ENCODE assay signal across 20 cellular contexts in the genomic region with DNA sequence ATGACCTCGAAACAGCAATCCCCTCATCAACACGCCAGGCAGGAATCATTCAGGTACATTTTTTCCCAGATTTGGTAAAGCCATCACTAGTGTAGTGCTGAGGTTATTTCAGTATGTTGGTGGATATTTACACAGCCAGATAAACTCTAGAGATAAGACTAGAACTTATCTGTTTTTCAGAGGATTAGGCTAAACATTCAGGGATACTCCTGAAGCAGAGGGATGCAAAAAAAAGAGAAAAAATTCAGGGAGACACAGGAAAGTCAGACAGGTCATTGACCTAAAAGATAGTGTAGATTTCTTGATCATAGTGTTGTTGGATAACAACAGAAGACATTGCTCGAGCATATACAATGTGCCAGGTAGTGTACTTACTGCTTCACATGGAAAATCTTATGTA.
DNase-seq lines count a peak whose midpoint lies in the region; ATAC-seq, FAIRE-seq and TF ChIP-seq lines count a peak whose summit lies in the region.
"Had no signal": no experiment of that assay in that cellular context is flagged by ENCODE, and none has a peak within 500 bp of the region (broad histone marks: within the 10 kb centered on the region; RNA-seq: fewer than 3 reads in every experiment).

No MANE protein-coding gene starts in this region.

- H3K4me1 ChIP-seq in pancreas: no peaks in the 10 kb centered on the region
- H3K4me1 ChIP-seq in lower lobe of right lung: no peaks in the 10 kb centered on the region

- POLR2A ChIA-PET in activated CD4-positive, alpha-beta T cell treated with anti-CD3 and anti-CD28 coated beads, Interleukin-2, amount 10 ng/mL, durations not matched to agents 7 days and 5 days (lab: Charles Lee): no interaction called here

- no peak for DNase-seq in activated CD4-positive, alpha-beta T cell treated with anti-CD3 and anti-CD28 coated beads, Interleukin-2, amount 10 ng/mL, durations not matched to agents 7 days and 5 days
- no peak for DNase-seq in activated CD4-positive, alpha-beta T cell treated with anti-CD3 and anti-CD28 coated beads, Interleukin-2, amount 50 U/mL, for 48 hours
- DNase-seq in stimulated activated naive CD8-positive, alpha-beta T cell treated with anti-CD3 and anti-CD28 coated beads, Interleukin-15, Interleukin-2, amounts not matched to agents 100 U/mL and 50 U/mL, for 24 hours: no peak
- DNase-seq in fibroblast of villous mesenchyme (ENCODE audit: low read depth) (peak; percentile 13), pancreas (no peak), lower lobe of right lung (no peak)
- DNase-seq in activated CD8-positive, alpha-beta memory T cell treated with anti-CD3 and anti-CD28 coated beads, Interleukin-2, amount 50 U/mL, for 4 hours: no peak
- DNase-seq: CD8-positive, alpha-beta T cell; COR-L47; DMS153; DMS79 treated with DMSO at 0.1 percent for 48 hours; EL; GM23248 had no signal

- H3K27ac Mint-ChIP-seq in activated CD4-positive, alpha-beta T cell treated with anti-CD3 and anti-CD28 coated beads, Interleukin-2, amount 10 ng/mL, durations not matched to agents 7 days and 5 days: peak overlapping the region; percentile 22
- H3K27ac Mint-ChIP-seq in stimulated activated naive CD8-positive, alpha-beta T cell treated with anti-CD3 and anti-CD28 coated beads, Interleukin-15, Interleukin-2, amounts not matched to agents 100 ng/mL and 50 ng/mL, for 24 hours: peak overlapping the region; percentile 1
- H3K27ac Mint-ChIP-seq: CD14-positive monocyte; CD8-positive, alpha-beta T cell had no signal

- H3K27me3 ChIP-seq in pancreas: no peaks in the 10 kb centered on the region
- no peaks in the 10 kb centered on the region for H3K27me3 ChIP-seq in lower lobe of right lung (ENCODE audit: low read depth)

- H3K4me1 Mint-ChIP-seq in activated CD4-positive, alpha-beta T cell treated with anti-CD3 and anti-CD28 coated beads, Interleukin-2, amount 10 ng/mL, durations not matched to agents 7 days and 5 days: peaks cover 5% of the 10 kb centered on the region
- peaks cover 14% of the 10 kb centered on the region for H3K4me1 Mint-ChIP-seq in stimulated activated naive CD8-positive, alpha-beta T cell treated with anti-CD3 and anti-CD28 coated beads, Interleukin-15, Interleukin-2, amounts not matched to agents 100 ng/mL and 50 ng/mL, for 24 hours (ENCODE audit: low read depth)
- H3K4me1 Mint-ChIP-seq: CD14-positive monocyte had no signal

- H3K4me3 ChIP-seq in fibroblast of villous mesenchyme (ENCODE audit: low read depth, low read length) (no peak overlapping the region), pancreas (no peak overlapping the region), lower lobe of right lung (no peak overlapping the region)
- H3K4me3 ChIP-seq: GM23248 had no signal

- no peak overlapping the region for H3K4me3 Mint-ChIP-seq in activated CD4-positive, alpha-beta T cell treated with anti-CD3 and anti-CD28 coated beads, Interleukin-2, amount 10 ng/mL, durations not matched to agents 7 days and 5 days
- H3K4me3 Mint-ChIP-seq in stimulated activated naive CD8-positive, alpha-beta T cell treated with anti-CD3 and anti-CD28 coated beads, Interleukin-15, Interleukin-2, amounts not matched to agents 100 ng/mL and 50 ng/mL, for 24 hours: no peak overlapping the region
- H3K4me3 Mint-ChIP-seq: CD14-positive monocyte; CD8-positive, alpha-beta T cell had no signal

- H3K36me3 Mint-ChIP-seq in activated CD4-positive, alpha-beta T cell treated with anti-CD3 and anti-CD28 coated beads, Interleukin-2, amount 10 ng/mL, durations not matched to agents 7 days and 5 days (ENCODE audit: low read depth): peaks cover 58% of the 10 kb centered on the region
- H3K36me3 Mint-ChIP-seq in stimulated activated naive CD8-positive, alpha-beta T cell treated with anti-CD3 and anti-CD28 coated beads, Interleukin-15, Interleukin-2, amounts not matched to agents 100 ng/mL and 50 ng/mL, for 24 hours (ENCODE audit: low read depth): peaks cover 38% of the 10 kb centered on the region

- TF ChIP-seq CTCF in fibroblast of villous mesenchyme (IDR thresholded peaks at IDR 0.05; ENCODE audit: insufficient read depth, low read depth, low read length) (no peak), pancreas (IDR thresholded peaks at IDR 0.05) (no peak), lower lobe of right lung (IDR thresholded peaks at IDR 0.05) (no peak)

- WGBS in pancreas, 2 donors: 95% methylated on average over 3 of the region's 3 CpGs

- intact Hi-C loops in pancreas (cut with DNase I): no loop called here
- intact Hi-C loops in lower lobe of right lung (cut with DNase I): no loop called here

- no peaks in the 10 kb centered on the region for H3K9me3 Mint-ChIP-seq in activated CD4-positive, alpha-beta T cell treated with anti-CD3 and anti-CD28 coated beads, Interleukin-2, amount 10 ng/mL, durations not matched to agents 7 days and 5 days
- H3K9me3 Mint-ChIP-seq in stimulated activated naive CD8-positive, alpha-beta T cell treated with anti-CD3 and anti-CD28 coated beads, Interleukin-15, Interleukin-2, amounts not matched to agents 100 ng/mL and 50 ng/mL, for 24 hours: no peaks in the 10 kb centered on the region
- H3K9me3 Mint-ChIP-seq: CD14-positive monocyte; CD8-positive, alpha-beta T cell had no signal

- FAIRE-seq in pancreas (lab: Jason Lieb, UNC): no peak
- FAIRE-seq: D721Med, GM12891, H54 had no signal

- no peaks in the 10 kb centered on the region for H3K9me3 ChIP-seq in pancreas
- H3K9me3 ChIP-seq in lower lobe of right lung: no peaks in the 10 kb centered on the region

- H3K27ac ChIP-seq in pancreas: no peak overlapping the region
- no peak overlapping the region for H3K27ac ChIP-seq in lower lobe of right lung
- H3K27ac ChIP-seq: 22Rv1, GM23248 had no signal

- no peak for ATAC-seq in stimulated activated naive CD8-positive, alpha-beta T cell treated with anti-CD3 and anti-CD28 coated beads, Interleukin-15, Interleukin-2, amounts not matched to agents 100 U/mL and 50 U/mL, for 24 hours
- ATAC-seq in pancreas (no peak), lower lobe of right lung (no peak)
- ATAC-seq: CD8-positive, alpha-beta T cell; HCT116 had no signal

- H3K36me3 ChIP-seq in pancreas (peaks cover 0 to 53% (median 6%) of the 10 kb centered on the region in 3 donors), lower lobe of right lung (peaks cover 90% of the 10 kb centered on the region)

- CTCF ChIA-PET in activated CD4-positive, alpha-beta T cell treated with anti-CD3 and anti-CD28 coated beads, Interleukin-2, amount 10 ng/mL, durations not matched to agents 7 days and 5 days (lab: Charles Lee): no interaction called here

- H3K27me3 Mint-ChIP-seq in activated CD4-positive, alpha-beta T cell treated with anti-CD3 and anti-CD28 coated beads, Interleukin-2, amount 10 ng/mL, durations not matched to agents 7 days and 5 days: no peaks in the 10 kb centered on the region
- H3K27me3 Mint-ChIP-seq in stimulated activated naive CD8-positive, alpha-beta T cell treated with anti-CD3 and anti-CD28 coated beads, Interleukin-15, Interleukin-2, amounts not matched to agents 100 ng/mL and 50 ng/mL, for 24 hours: no peaks in the 10 kb centered on the region
